ENCODE assay signal across 23 cellular contexts in genomic region chr6:152404458-152404857, GRCh38.
DNase-seq lines count a peak whose midpoint lies in the region; ATAC-seq, FAIRE-seq and TF ChIP-seq lines count a peak whose summit lies in the region.
"Had no signal": no experiment of that assay in that cellular context is flagged by ENCODE, and none has a peak within 500 bp of the region (broad histone marks: within the 10 kb centered on the region; RNA-seq: fewer than 3 reads in every experiment).

No MANE protein-coding gene starts in this region.

- POLR2A ChIA-PET in A549 (lab: Yijun Ruan, JAX) = no interaction called here

- peak overlapping the region; percentile 57 to 79 for H3K27ac ChIP-seq in A549
- H3K27ac ChIP-seq: BLaER1 had no signal

- H3K9me3 ChIP-seq in A549 = no peaks in the 10 kb centered on the region
- H3K9me3 ChIP-seq: BLaER1, MG63 had no signal

- no peak for TF ChIP-seq RAD21 in A549 (conservative IDR thresholded peaks at IDR 0.05 in 1 of 2, IDR thresholded peaks at IDR 0.05 in 1 of 2)

- peak; percentile 39 to 43 for DNase-seq in A549 (ENCODE audit: low read depth in 1 of 2, low spot score in 1 of 2)
- DNase-seq in RCC 7860 (ENCODE audit: low spot score) = peak; percentile 86
- DNase-seq in RPMI8226 = no peak
- DNase-seq: 8988T; activated CD4-positive, alpha-beta memory T cell treated with anti-CD3 and anti-CD28 coated beads, Interleukin-2, amount 10 ng/mL, durations not matched to agents 7 days and 5 days; activated naive CD4-positive, alpha-beta T cell; activated T-cell treated with anti-CD3 and anti-CD28 coated beads, Interleukin-2, amount 50 U/mL, for 1 hour; hippocampal formation; mesenchymal stem cell; MG63; NCI-H146; NCI-H526 treated with DMSO at 0.1 percent for 48 hours; occipital lobe had no signal

- no peak for TF ChIP-seq EP300 in A549 (IDR thresholded peaks at IDR 0.05)

- ATAC-seq in A549 (peak; percentile 42 to 56; a peak in 3 of 6 replicates), GM19395 (IDR thresholded peaks at IDR 0.05; ENCODE audit: unreplicated experiment) (peak; percentile 67), HG02973 (IDR thresholded peaks at IDR 0.05; ENCODE audit: unreplicated experiment) (peak; percentile 72), HG03280 (IDR thresholded peaks at IDR 0.05; ENCODE audit: unreplicated experiment) (no peak), HG02588 (IDR thresholded peaks at IDR 0.05; ENCODE audit: unreplicated experiment) (no peak), GM19328 (IDR thresholded peaks at IDR 0.05; ENCODE audit: unreplicated experiment) (no peak)
- ATAC-seq: Right ventricle myocardium inferior had no signal

- FAIRE-seq in A549 (lab: Jason Lieb, UNC) (no peak), RCC 7860 (lab: Jason Lieb, UNC) (peak; percentile 95)
- FAIRE-seq: D721Med, endothelial cell of umbilical vein, islet of Langerhans had no signal

- TF ChIP-seq POLR2A in A549 (IDR thresholded peaks at IDR 0.05; ENCODE audit: low read length) = no peak

- 4% methylated on average over 3 of the region's 3 CpGs for WGBS in A549 (ENCODE audit: missing lambda C conversion rate)

- TF ChIP-seq CTCF in A549 (IDR thresholded peaks at IDR 0.05) = no peak

- H3K4me2 ChIP-seq in A549 = peak overlapping the region; percentile 83
- H3K4me2 ChIP-seq: BLaER1 had no signal

- peak overlapping the region; percentile 12; the same call in 1 of the 3 replicates for H3K4me3 ChIP-seq in A549
- H3K4me3 ChIP-seq: BLaER1, MG63 had no signal

- peaks cover 47% of the 10 kb centered on the region for H3K4me1 ChIP-seq in A549
- H3K4me1 ChIP-seq: BLaER1 had no signal

- CTCF ChIA-PET in A549 (lab: Yijun Ruan, JAX) = interaction anchor here (1.3 kb wide), 1 partner anchor 31 kb away, joined by 3 read pairs; no protein-coding TSS in a partner anchor

TF ChIP-seq in A549, 52 proteins besides CTCF, POLR2A, EP300 and RAD21:
- TF ChIP-seq USF2 (IDR thresholded peaks at IDR 0.05) (no peak), ATOH8 (CRISPR knock-in tag; IDR thresholded peaks at IDR 0.05; ENCODE audit: low read depth) (no peak), HDAC2 (IDR thresholded peaks at IDR 0.05) (no peak), HOXB13 (CRISPR knock-in tag; IDR thresholded peaks at IDR 0.05; ENCODE audit: low read depth) (no peak), NPAS2 (CRISPR knock-in tag; IDR thresholded peaks at IDR 0.05; ENCODE audit: borderline replicate concordance) (no peak), KDM1A (IDR thresholded peaks at IDR 0.05; ENCODE audit: low read depth) (no peak), E2F6 (IDR thresholded peaks at IDR 0.05; ENCODE audit: borderline replicate concordance, low read depth) (no peak), CBX2 (IDR thresholded peaks at IDR 0.05; ENCODE audit: borderline replicate concordance, low read depth) (no peak), MYC (IDR thresholded peaks at IDR 0.05; ENCODE audit: borderline replicate concordance, low read length) (no peak), RNF2 (IDR thresholded peaks at IDR 0.05; ENCODE audit: borderline replicate concordance, low read depth) (no peak), HES2 (IDR thresholded peaks at IDR 0.05) (no peak), HOXA7 (CRISPR knock-in tag; IDR thresholded peaks at IDR 0.05) (no peak), MAZ (IDR thresholded peaks at IDR 0.05; ENCODE audit: borderline replicate concordance, low read depth, low read length) (no peak), ZSCAN20 (CRISPR knock-in tag; IDR thresholded peaks at IDR 0.05) (no peak)

Comparison
In these comparisons a context has a peak if more than half of its experiments do, and no peak if none do; other contexts are left out.
1. ATAC-seq: peak in A549 (2 of 2), GM19395 (single experiment) and HG02973 (single experiment); none in HG03280 (single experiment), HG02588 (single experiment) and GM19328 (single experiment).